Comparison of ENCODE assay signal across 8 cellular contexts in genomic region chr13:109764474-109765292, GRCh38. TPM values are rescaled to one million over a fixed set of nuclear protein-coding genes. Genes with fewer than 3 reads are reported as not detected.
A peak's percentile ranks its signal among the peaks of the same experiment; 100 is the strongest.
DNase-seq lines count a peak whose midpoint lies in the region.

No MANE protein-coding gene starts in this region.

- intact Hi-C loops in activated T-helper 2 cell treated with anti-CD3 and anti-CD28 coated beads, Interferon-gamma antibody, Interleukin-2, Interleukin-4, amounts not matched to agents 10 μg/mL and 5 μg/mL and 100 μg/mL, durations not matched to agents 14 hours and 24 hours and 36 hours (cut with micrococcal nuclease), result loop anchor here (2.0 kb wide), 1 partner anchor 14 kb away; no protein-coding TSS in a partner anchor
- intact Hi-C loops in posterior vena cava (cut with DNase I), result no loop called here

- H4K20me1 ChIP-seq in BLaER1, result peaks cover 90% of the 10 kb centered on the region

- peak overlapping the region; percentile 2 for H3K4me3 Mint-ChIP-seq in activated T-helper 2 cell treated with anti-CD3 and anti-CD28 coated beads, Interferon-gamma antibody, Interleukin-2, Interleukin-4, amounts not matched to agents 10 μg/mL and 5 μg/mL and 100 μg/mL, durations not matched to agents 14 hours and 24 hours and 36 hours (ENCODE audit: low read depth)

- no peak for DNase-seq in activated T-helper 2 cell treated with anti-CD3 and anti-CD28 coated beads, Interferon-gamma antibody, Interleukin-2, Interleukin-4, amounts not matched to agents 10 μg/mL and 5 μg/mL and 100 μg/mL, durations not matched to agents 14 hours and 24 hours and 36 hours (ENCODE audit: low spot score)
- DNase-seq in iPS-NIHi11 (ENCODE audit: low spot score) (peak; percentile 59), HuH-7.5 (ENCODE audit: low spot score) (no peak), SW480 (ENCODE audit: low spot score) (no peak), NCI-H1105 (lab: John Stamatoyannopoulos, UW) (no peak), posterior vena cava (ENCODE audit: low spot score) (no peak)

- peaks cover 17% of the 10 kb centered on the region for H3K4me1 Mint-ChIP-seq in activated T-helper 2 cell treated with anti-CD3 and anti-CD28 coated beads, Interferon-gamma antibody, Interleukin-2, Interleukin-4, amounts not matched to agents 10 μg/mL and 5 μg/mL and 100 μg/mL, durations not matched to agents 14 hours and 24 hours and 36 hours (ENCODE audit: low read depth)

- no peaks in the 10 kb centered on the region for H3K9me3 Mint-ChIP-seq in activated T-helper 2 cell treated with anti-CD3 and anti-CD28 coated beads, Interferon-gamma antibody, Interleukin-2, Interleukin-4, amounts not matched to agents 10 μg/mL and 5 μg/mL and 100 μg/mL, durations not matched to agents 14 hours and 24 hours and 36 hours

- no peak overlapping the region for H3K9ac ChIP-seq in BLaER1

- H3K4me2 ChIP-seq in BLaER1, result peak overlapping the region; percentile 65

- H3K27me3 Mint-ChIP-seq in activated T-helper 2 cell treated with anti-CD3 and anti-CD28 coated beads, Interferon-gamma antibody, Interleukin-2, Interleukin-4, amounts not matched to agents 10 μg/mL and 5 μg/mL and 100 μg/mL, durations not matched to agents 14 hours and 24 hours and 36 hours (ENCODE audit: low read depth), result no peaks in the 10 kb centered on the region

- H3K36me3 Mint-ChIP-seq in activated T-helper 2 cell treated with anti-CD3 and anti-CD28 coated beads, Interferon-gamma antibody, Interleukin-2, Interleukin-4, amounts not matched to agents 10 μg/mL and 5 μg/mL and 100 μg/mL, durations not matched to agents 14 hours and 24 hours and 36 hours (ENCODE audit: low read depth), result no peaks in the 10 kb centered on the region

- H3K4me1 ChIP-seq in BLaER1, result peaks cover 75% of the 10 kb centered on the region

- peak overlapping the region; percentile 48 for H3K27ac Mint-ChIP-seq in activated T-helper 2 cell treated with anti-CD3 and anti-CD28 coated beads, Interferon-gamma antibody, Interleukin-2, Interleukin-4, amounts not matched to agents 10 μg/mL and 5 μg/mL and 100 μg/mL, durations not matched to agents 14 hours and 24 hours and 36 hours

- H3K36me3 ChIP-seq in BLaER1 (peaks cover 52% of the 10 kb centered on the region), KOPT-K1 (ENCODE audit: insufficient read depth, low read length) (no peaks in the 10 kb centered on the region)

- no peaks in the 10 kb centered on the region for H3K9me3 ChIP-seq in BLaER1
- no peaks in the 10 kb centered on the region for H3K9me3 ChIP-seq in KOPT-K1 (ENCODE audit: insufficient read depth, low read length, poor library complexity, severe bottlenecking)

- 0 out of 2 replicates have a peak overlapping the region, but pooled peaks have one; percentile 40 for H3K27ac ChIP-seq in BLaER1
- peak overlapping the region; percentile 51 for H3K27ac ChIP-seq in KOPT-K1 (ENCODE audit: low read depth, low read length, poor library complexity, severe bottlenecking)

- H3K4me3 ChIP-seq in BLaER1, result no peak overlapping the region

- H3K27me3 ChIP-seq in BLaER1, result no peaks in the 10 kb centered on the region

RNA-seq across cellular contexts. Expression of gene IRS2, which starts 21.7 kb away (rescaled TPM):
- 5.0 and 5.5 TPM in 2 replicates for total RNA-seq in activated T-helper 2 cell treated with anti-CD3 and anti-CD28 coated beads, Interferon-gamma antibody, Interleukin-2, Interleukin-4, amounts not matched to agents 10 μg/mL and 5 μg/mL and 100 μg/mL, durations not matched to agents 14 hours and 24 hours and 36 hours
- total RNA-seq in posterior vena cava, result 10 to 100 TPM; 15.9 to 25.1 TPM
